In the genomic region with DNA sequence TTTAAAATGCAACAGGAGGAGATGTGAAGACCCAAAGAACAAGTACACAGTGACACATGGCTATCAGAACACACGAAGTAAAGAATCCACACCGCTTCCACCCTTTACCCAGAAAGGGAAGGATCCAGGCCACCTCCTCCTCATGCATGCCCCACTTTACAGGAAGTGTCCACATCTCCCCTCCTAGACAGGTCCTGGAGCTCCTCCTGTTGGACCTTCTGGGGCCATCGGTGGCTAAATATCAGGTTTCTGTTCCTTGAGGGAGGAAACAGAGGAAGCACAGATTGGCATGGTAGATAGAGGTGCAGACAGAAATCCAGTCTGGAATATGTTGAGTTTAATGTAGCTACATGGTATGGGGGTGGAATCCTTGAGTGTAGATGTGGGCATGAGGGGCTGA, we compare ENCODE assay signal across 1 cellular context.
TF ChIP-seq lines count a peak whose summit lies in the region.

No MANE protein-coding gene starts in this region.

TF ChIP-seq in K562, 482 proteins besides CTCF, POLR2A, EP300 and RAD21:
- TF ChIP-seq ZBTB40 (IDR thresholded peaks at IDR 0.05) (no peak), ZBTB40 (CRISPR knock-in tag; IDR thresholded peaks at IDR 0.05) (no peak), HEY1 (CRISPR knock-in tag; IDR thresholded peaks at IDR 0.05; ENCODE audit: borderline replicate concordance) (no peak), HOXB6 (CRISPR knock-in tag; IDR thresholded peaks at IDR 0.05; ENCODE audit: borderline replicate concordance) (no peak), CREB3 (tag; conservative IDR thresholded peaks at IDR 0.05; ENCODE audit: low read depth) (no peak), BRF1 (IDR thresholded peaks at IDR 0.05; ENCODE audit: borderline replicate concordance, extremely low read depth, insufficient read length) (no peak), KAT7 (CRISPR knock-in tag; IDR thresholded peaks at IDR 0.05; ENCODE audit: borderline replicate concordance) (no peak), SPI1 (IDR thresholded peaks at IDR 0.05; ENCODE audit: borderline replicate concordance, low read depth, low read length) (0 out of 2 replicates have a peak, but pooled peaks have one; percentile 4), MEF2A (IDR thresholded peaks at IDR 0.05; ENCODE audit: control insufficient read depth, low read depth, low read length) (no peak), USF2 (CRISPR knock-in tag; IDR thresholded peaks at IDR 0.05) (no peak), ZFP36 (IDR thresholded peaks at IDR 0.05; ENCODE audit: low read depth, low read length, partially characterized antibody) (peak; percentile 15), XRCC3 (IDR thresholded peaks at IDR 0.05) (no peak), C11orf30 (IDR thresholded peaks at IDR 0.05; ENCODE audit: low read depth) (no peak), RCOR1 (IDR thresholded peaks at IDR 0.05; ENCODE audit: borderline replicate concordance in 1 of 2, low read depth in 2 of 2, low read length in 2 of 2) (no peak), TGIF2 (CRISPR knock-in tag; IDR thresholded peaks at IDR 0.05) (no peak), ZNF778 (CRISPR knock-in tag; IDR thresholded peaks at IDR 0.05) (no peak), ELF1 (tag; IDR thresholded peaks at IDR 0.05) (peak; percentile 30; the same call in 1 of the 2 replicates), RBBP5 (IDR thresholded peaks at IDR 0.05; ENCODE audit: borderline replicate concordance, insufficient read depth, low read length, poor library complexity, severe bottlenecking) (no peak), MTA3 (IDR thresholded peaks at IDR 0.05; ENCODE audit: borderline replicate concordance) (no peak), PYGO2 (tag; IDR thresholded peaks at IDR 0.05) (no peak)
- TF ChIP-seq, protein P1, sequence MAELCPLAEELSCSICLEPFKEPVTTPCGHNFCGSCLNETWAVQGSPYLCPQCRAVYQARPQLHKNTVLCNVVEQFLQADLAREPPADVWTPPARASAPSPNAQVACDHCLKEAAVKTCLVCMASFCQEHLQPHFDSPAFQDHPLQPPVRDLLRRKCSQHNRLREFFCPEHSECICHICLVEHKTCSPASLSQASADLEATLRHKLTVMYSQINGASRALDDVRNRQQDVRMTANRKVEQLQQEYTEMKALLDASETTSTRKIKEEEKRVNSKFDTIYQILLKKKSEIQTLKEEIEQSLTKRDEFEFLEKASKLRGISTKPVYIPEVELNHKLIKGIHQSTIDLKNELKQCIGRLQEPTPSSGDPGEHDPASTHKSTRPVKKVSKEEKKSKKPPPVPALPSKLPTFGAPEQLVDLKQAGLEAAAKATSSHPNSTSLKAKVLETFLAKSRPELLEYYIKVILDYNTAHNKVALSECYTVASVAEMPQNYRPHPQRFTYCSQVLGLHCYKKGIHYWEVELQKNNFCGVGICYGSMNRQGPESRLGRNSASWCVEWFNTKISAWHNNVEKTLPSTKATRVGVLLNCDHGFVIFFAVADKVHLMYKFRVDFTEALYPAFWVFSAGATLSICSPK (IDR thresholded peaks at IDR 0.05; ENCODE audit: borderline replicate concordance) = no peak
- TF ChIP-seq, protein P2, sequence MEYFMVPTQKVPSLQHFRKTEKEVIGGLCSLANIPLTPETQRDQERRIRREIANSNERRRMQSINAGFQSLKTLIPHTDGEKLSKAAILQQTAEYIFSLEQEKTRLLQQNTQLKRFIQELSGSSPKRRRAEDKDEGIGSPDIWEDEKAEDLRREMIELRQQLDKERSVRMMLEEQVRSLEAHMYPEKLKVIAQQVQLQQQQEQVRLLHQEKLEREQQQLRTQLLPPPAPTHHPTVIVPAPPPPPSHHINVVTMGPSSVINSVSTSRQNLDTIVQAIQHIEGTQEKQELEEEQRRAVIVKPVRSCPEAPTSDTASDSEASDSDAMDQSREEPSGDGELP (CRISPR knock-in tag; IDR thresholded peaks at IDR 0.05; ENCODE audit: borderline replicate concordance) = no peak
- TF ChIP-seq, protein P3, sequence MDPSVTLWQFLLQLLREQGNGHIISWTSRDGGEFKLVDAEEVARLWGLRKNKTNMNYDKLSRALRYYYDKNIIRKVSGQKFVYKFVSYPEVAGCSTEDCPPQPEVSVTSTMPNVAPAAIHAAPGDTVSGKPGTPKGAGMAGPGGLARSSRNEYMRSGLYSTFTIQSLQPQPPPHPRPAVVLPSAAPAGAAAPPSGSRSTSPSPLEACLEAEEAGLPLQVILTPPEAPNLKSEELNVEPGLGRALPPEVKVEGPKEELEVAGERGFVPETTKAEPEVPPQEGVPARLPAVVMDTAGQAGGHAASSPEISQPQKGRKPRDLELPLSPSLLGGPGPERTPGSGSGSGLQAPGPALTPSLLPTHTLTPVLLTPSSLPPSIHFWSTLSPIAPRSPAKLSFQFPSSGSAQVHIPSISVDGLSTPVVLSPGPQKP (CRISPR knock-in tag; IDR thresholded peaks at IDR 0.05) = no peak
- TF ChIP-seq, protein P4, sequence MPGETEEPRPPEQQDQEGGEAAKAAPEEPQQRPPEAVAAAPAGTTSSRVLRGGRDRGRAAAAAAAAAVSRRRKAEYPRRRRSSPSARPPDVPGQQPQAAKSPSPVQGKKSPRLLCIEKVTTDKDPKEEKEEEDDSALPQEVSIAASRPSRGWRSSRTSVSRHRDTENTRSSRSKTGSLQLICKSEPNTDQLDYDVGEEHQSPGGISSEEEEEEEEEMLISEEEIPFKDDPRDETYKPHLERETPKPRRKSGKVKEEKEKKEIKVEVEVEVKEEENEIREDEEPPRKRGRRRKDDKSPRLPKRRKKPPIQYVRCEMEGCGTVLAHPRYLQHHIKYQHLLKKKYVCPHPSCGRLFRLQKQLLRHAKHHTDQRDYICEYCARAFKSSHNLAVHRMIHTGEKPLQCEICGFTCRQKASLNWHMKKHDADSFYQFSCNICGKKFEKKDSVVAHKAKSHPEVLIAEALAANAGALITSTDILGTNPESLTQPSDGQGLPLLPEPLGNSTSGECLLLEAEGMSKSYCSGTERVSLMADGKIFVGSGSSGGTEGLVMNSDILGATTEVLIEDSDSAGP (CRISPR knock-in tag; IDR thresholded peaks at IDR 0.05) = no peak
TF ChIP-seq in K562: peak in this region for 3.
